1 cellular context compared by ENCODE assay signal in genomic region chr2:218406209-218406948, GRCh38.
TF ChIP-seq lines count a peak whose summit lies in the region.

No MANE protein-coding gene starts in this region.

TF ChIP-seq in HepG2, 621 proteins besides CTCF, POLR2A, EP300 and RAD21 (continued from another document and continues in another):
- TF ChIP-seq STAT6 (CRISPR knock-in tag; IDR thresholded peaks at IDR 0.05; ENCODE audit: borderline replicate concordance) (0 out of 2 replicates have a peak, but pooled peaks have one; percentile 70), KLF11 (CRISPR knock-in tag; IDR thresholded peaks at IDR 0.05) (0 out of 2 replicates have a peak, but pooled peaks have one; percentile 15), HMGXB4 (CRISPR knock-in tag; IDR thresholded peaks at IDR 0.05; ENCODE audit: borderline replicate concordance in 1 of 2, low read depth in 1 of 2) (peak; percentile 87 to 93), KDM4B (CRISPR knock-in tag; IDR thresholded peaks at IDR 0.05) (peak; percentile 60), ZNF576 (CRISPR knock-in tag; IDR thresholded peaks at IDR 0.05) (0 out of 2 replicates have a peak, but pooled peaks have one; percentile 66), ZXDC (CRISPR knock-in tag; IDR thresholded peaks at IDR 0.05) (peak; percentile 78; the same call in 1 of the 2 replicates), ZNF766 (CRISPR knock-in tag; IDR thresholded peaks at IDR 0.05; ENCODE audit: borderline replicate concordance) (0 out of 2 replicates have a peak, but pooled peaks have one; percentile 72), PTBP1 (IDR thresholded peaks at IDR 0.05; ENCODE audit: low read depth, low read length, poor library complexity, severe bottlenecking) (peak; percentile 99), RBM39 (IDR thresholded peaks at IDR 0.05; ENCODE audit: low read depth, low read length, poor library complexity, severe bottlenecking) (peak; percentile 85), ZFX (CRISPR knock-in tag; IDR thresholded peaks at IDR 0.05; ENCODE audit: low read depth) (peak; percentile 56), CBFB (CRISPR knock-in tag; IDR thresholded peaks at IDR 0.05) (peak; percentile 90), ZNF772 (CRISPR knock-in tag; IDR thresholded peaks at IDR 0.05) (peak; percentile 80; the same call in 1 of the 2 replicates), NPAS2 (CRISPR knock-in tag; IDR thresholded peaks at IDR 0.05; ENCODE audit: borderline replicate concordance) (no peak), PAF1 (CRISPR knock-in tag; IDR thresholded peaks at IDR 0.05) (peak; percentile 93), RBFOX2 (IDR thresholded peaks at IDR 0.05; ENCODE audit: low read depth, low read length) (peak; percentile 97), HCFC1 (IDR thresholded peaks at IDR 0.05; ENCODE audit: low read depth, low read length) (no peak), ZBTB46 (CRISPR knock-in tag; IDR thresholded peaks at IDR 0.05; ENCODE audit: borderline replicate concordance) (peak; percentile 34; the same call in 1 of the 2 replicates), POGZ (CRISPR knock-in tag; IDR thresholded peaks at IDR 0.05) (peak; percentile 19; the same call in 1 of the 2 replicates), JUND (CRISPR knock-in tag; IDR thresholded peaks at IDR 0.05) (no peak), PRMT3 (CRISPR knock-in tag; IDR thresholded peaks at IDR 0.05; ENCODE audit: borderline replicate concordance, low read depth) (no peak; the same call in 1 of the 2 replicates), BCLAF1 (IDR thresholded peaks at IDR 0.05) (no peak), RFXANK (CRISPR knock-in tag; IDR thresholded peaks at IDR 0.05) (no peak), RXRB (CRISPR knock-in tag; IDR thresholded peaks at IDR 0.05; ENCODE audit: borderline replicate concordance) (peak; percentile 63; the same call in 1 of the 2 replicates), REPIN1 (CRISPR knock-in tag; IDR thresholded peaks at IDR 0.05; ENCODE audit: borderline replicate concordance, low read depth) (peak; percentile 51; the same call in 1 of the 2 replicates), ZNF691 (CRISPR knock-in tag; IDR thresholded peaks at IDR 0.05; ENCODE audit: borderline replicate concordance, low read depth) (peak; percentile 18; the same call in 1 of the 2 replicates), ZNF792 (CRISPR knock-in tag; IDR thresholded peaks at IDR 0.05) (peak; percentile 53), ZFP82 (CRISPR knock-in tag; IDR thresholded peaks at IDR 0.05; ENCODE audit: borderline replicate concordance) (peak; percentile 79; the same call in 1 of the 2 replicates), IRF2 (CRISPR knock-in tag; IDR thresholded peaks at IDR 0.05) (peak; percentile 78; the same call in 1 of the 2 replicates), ZNF235 (CRISPR knock-in tag; IDR thresholded peaks at IDR 0.05; ENCODE audit: borderline replicate concordance) (peak; percentile 63; the same call in 1 of the 2 replicates), ZNF432 (CRISPR knock-in tag; IDR thresholded peaks at IDR 0.05; ENCODE audit: borderline replicate concordance) (no peak), SUZ12 (IDR thresholded peaks at IDR 0.05; ENCODE audit: low read depth, low read length) (no peak), ZBTB42 (CRISPR knock-in tag; IDR thresholded peaks at IDR 0.05) (peak; percentile 75; the same call in 1 of the 2 replicates), ZNF337 (CRISPR knock-in tag; IDR thresholded peaks at IDR 0.05; ENCODE audit: borderline replicate concordance, low read depth) (no peak), HOXA7 (CRISPR knock-in tag; IDR thresholded peaks at IDR 0.05) (no peak), JDP2 (CRISPR knock-in tag; IDR thresholded peaks at IDR 0.05; ENCODE audit: borderline replicate concordance) (no peak), ZBTB34 (CRISPR knock-in tag; IDR thresholded peaks at IDR 0.05) (no peak), YEATS2 (CRISPR knock-in tag; IDR thresholded peaks at IDR 0.05; ENCODE audit: borderline replicate concordance) (peak; percentile 61), ZHX1 (CRISPR knock-in tag; IDR thresholded peaks at IDR 0.05; ENCODE audit: low read depth) (0 out of 2 replicates have a peak, but pooled peaks have one; percentile 47), SKI (IDR thresholded peaks at IDR 0.05; ENCODE audit: partially characterized antibody) (peak; percentile 52), POLR2G (IDR thresholded peaks at IDR 0.05; ENCODE audit: low read depth, low read length) (peak; percentile 88), ETV6 (CRISPR knock-in tag; conservative IDR thresholded peaks at IDR 0.05) (peak; percentile 92), SIN3B (IDR thresholded peaks at IDR 0.05; ENCODE audit: low read length) (peak; percentile 67; the same call in 1 of the 2 replicates), ZNF607 (CRISPR knock-in tag; IDR thresholded peaks at IDR 0.05; ENCODE audit: borderline replicate concordance) (peak; percentile 30; the same call in 1 of the 2 replicates)
